In the genomic region with DNA sequence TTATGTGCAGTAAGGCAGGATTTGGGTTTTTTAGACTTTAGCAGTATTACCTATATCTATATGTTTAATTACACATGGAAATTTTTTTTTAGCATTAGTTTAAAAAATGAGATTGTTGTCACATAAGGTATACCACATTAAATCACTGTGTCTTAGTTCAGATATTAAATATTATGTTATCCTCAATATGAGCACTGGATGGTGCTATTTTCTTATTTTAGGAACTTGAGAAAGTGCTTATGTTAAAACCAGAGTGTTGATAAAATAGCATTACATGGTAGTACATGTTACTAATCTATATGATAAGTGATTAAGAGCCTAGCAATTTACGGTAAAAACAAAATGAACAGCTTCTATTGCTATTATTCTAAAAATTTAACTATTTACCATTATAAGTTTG, we compare ENCODE assay signal across 8 cellular contexts. TPM values are rescaled to one million over a fixed set of nuclear protein-coding genes. Genes with fewer than 3 reads are reported as not detected.
DNase-seq lines count a peak whose midpoint lies in the region; ATAC-seq and TF ChIP-seq lines count a peak whose summit lies in the region.

No MANE protein-coding gene starts in this region.

- H3K9me3 ChIP-seq in CD4-positive, CD25-positive, alpha-beta regulatory T cell (ENCODE audit: control insufficient read depth in 2 of 2, low read length in 2 of 2), result no peaks in the 10 kb centered on the region
- H3K9me3 ChIP-seq in ascending aorta (no peaks in the 10 kb centered on the region), lung (ENCODE audit: control insufficient read depth in 2 of 2, insufficient read depth in 1 of 2, low read length in 1 of 2) (no peaks in the 10 kb centered on the region)

- no peaks in the 10 kb centered on the region for H3K4me1 ChIP-seq in CD4-positive, CD25-positive, alpha-beta regulatory T cell (ENCODE audit: control insufficient read depth, insufficient read depth, low read length, poor library complexity, severe bottlenecking)
- no peaks in the 10 kb centered on the region for H3K4me1 ChIP-seq in ascending aorta
- no peaks in the 10 kb centered on the region for H3K4me1 ChIP-seq in lung (ENCODE audit: control insufficient read depth in 2 of 2, insufficient read depth in 2 of 2, low read length in 2 of 2)

- no peak overlapping the region for H3K27ac ChIP-seq in CD4-positive, CD25-positive, alpha-beta regulatory T cell (ENCODE audit: insufficient read depth, low read length, poor library complexity, severe bottlenecking)
- no peak overlapping the region for H3K27ac ChIP-seq in ascending aorta
- H3K27ac ChIP-seq in lung (ENCODE audit: low read depth in 1 of 2, low read length in 1 of 2), result no peak overlapping the region

- peaks cover 0 to 11% (median 5%) of the 10 kb centered on the region in 4 donors for H3K4me1 Mint-ChIP-seq in CD4-positive, CD25-positive, alpha-beta regulatory T cell
- H3K4me1 Mint-ChIP-seq in activated T-cell treated with anti-CD3 and anti-CD28 coated beads, Interleukin-2, amount 50 U/mL, for 4 hours (ENCODE audit: low read depth), result no peaks in the 10 kb centered on the region

- intact Hi-C loops in ascending aorta (cut with DNase I), result loop anchor here (10.0 kb wide), 1 partner anchor 619 kb away; no protein-coding TSS in a partner anchor

- peak in 2 of 3 donors; percentile 50 to 53 for DNase-seq in CD4-positive, CD25-positive, alpha-beta regulatory T cell
- DNase-seq in ascending aorta (ENCODE audit: low spot score in 2 of 2) (no peak), lung (ENCODE audit: low spot score) (no peak), Ammon's horn (ENCODE audit: low spot score) (no peak)
- no peak for DNase-seq in activated CD4-positive, CD25-positive, alpha-beta regulatory T cell (lab: John Stamatoyannopoulos, UW)
- no peak for DNase-seq in activated T-cell treated with anti-CD3 and anti-CD28 coated beads, Interleukin-2, amount 50 U/mL, for 4 hours

- 93 to 97% methylated on average over 1 of the region's 1 CpG for WGBS in lung, 2 donors

- no peaks in the 10 kb centered on the region for H3K27me3 Mint-ChIP-seq in CD4-positive, CD25-positive, alpha-beta regulatory T cell
- H3K27me3 Mint-ChIP-seq in activated T-cell treated with anti-CD3 and anti-CD28 coated beads, Interleukin-2, amount 50 U/mL, for 4 hours (ENCODE audit: low read depth), result no peaks in the 10 kb centered on the region

- H3K36me3 ChIP-seq in CD4-positive, CD25-positive, alpha-beta regulatory T cell (ENCODE audit: control insufficient read depth, insufficient read depth, low read length), result peaks cover 18% of the 10 kb centered on the region
- H3K36me3 ChIP-seq in ascending aorta (peaks cover 9 to 25% of the 10 kb centered on the region in 2 donors), lung (ENCODE audit: control insufficient read depth in 2 of 2, insufficient read depth in 2 of 2, low read length in 2 of 2) (peaks cover 5 to 10% of the 10 kb centered on the region in 2 donors)

- no peak overlapping the region for H3K4me3 Mint-ChIP-seq in CD4-positive, CD25-positive, alpha-beta regulatory T cell
- no peak overlapping the region for H3K4me3 Mint-ChIP-seq in activated T-cell treated with anti-CD3 and anti-CD28 coated beads, Interleukin-2, amount 50 U/mL, for 4 hours

- no peaks in the 10 kb centered on the region for H3K27me3 ChIP-seq in CD4-positive, CD25-positive, alpha-beta regulatory T cell (ENCODE audit: control insufficient read depth, insufficient read depth, low read length)
- no peaks in the 10 kb centered on the region for H3K27me3 ChIP-seq in ascending aorta
- H3K27me3 ChIP-seq in lung (ENCODE audit: control insufficient read depth, insufficient read depth), result no peaks in the 10 kb centered on the region

- H3K27ac Mint-ChIP-seq in CD4-positive, CD25-positive, alpha-beta regulatory T cell, result no peak overlapping the region

- peak; percentile 48; the same call in 1 of the 2 replicates for TF ChIP-seq CTCF in LNCAP (IDR thresholded peaks at IDR 0.05)
- TF ChIP-seq CTCF in ascending aorta (IDR thresholded peaks at IDR 0.05), result peak in 2 of 3 experiments; percentile 18 to 32
- peak; percentile 15 for TF ChIP-seq CTCF in lung (IDR thresholded peaks at IDR 0.05; ENCODE audit: control extremely low read depth, extremely low read depth)

- H3K4me3 ChIP-seq in CD4-positive, CD25-positive, alpha-beta regulatory T cell (ENCODE audit: low read depth, low read length), result no peak overlapping the region
- H3K4me3 ChIP-seq in ascending aorta (no peak overlapping the region), lung (no peak overlapping the region)

- no peak for ATAC-seq in CD4-positive, CD25-positive, alpha-beta regulatory T cell (ENCODE audit: low read depth in 2 of 2)
- ATAC-seq in lung (ENCODE audit: insufficient read depth, low FRiP score), result no peak
- ATAC-seq in activated T-cell treated with anti-CD3 and anti-CD28 coated beads, Interleukin-2, amount 50 U/mL, for 4 hours, result no peak
- no peak for ATAC-seq in HG03342 (IDR thresholded peaks at IDR 0.05; ENCODE audit: unreplicated experiment)

- peaks cover 31% of the 10 kb centered on the region for H3K36me3 Mint-ChIP-seq in CD4-positive, CD25-positive, alpha-beta regulatory T cell
- H3K36me3 Mint-ChIP-seq in activated T-cell treated with anti-CD3 and anti-CD28 coated beads, Interleukin-2, amount 50 U/mL, for 4 hours (ENCODE audit: insufficient read depth), result peaks cover 31% of the 10 kb centered on the region

- H3K9me3 Mint-ChIP-seq in CD4-positive, CD25-positive, alpha-beta regulatory T cell, result peaks cover 0 to 1% (median 0%) of the 10 kb centered on the region in 7 donors
- no peaks in the 10 kb centered on the region for H3K9me3 Mint-ChIP-seq in activated T-cell treated with anti-CD3 and anti-CD28 coated beads, Interleukin-2, amount 50 U/mL, for 4 hours

RNA-seq across cellular contexts. Expression of a gene that starts 28.8 kb away (rescaled TPM):
- total RNA-seq in CD4-positive, CD25-positive, alpha-beta regulatory T cell, result 40.0 TPM
- 10 to 100 TPM; 17.9 to 23.9 (median 20.8) TPM for polyA plus RNA-seq in CD4-positive, CD25-positive, alpha-beta regulatory T cell
- 14.6 TPM for total RNA-seq in ascending aorta
- total RNA-seq in lung, result 10 to 100 TPM; 29.5 to 45.6 TPM
- 10 to 100 TPM in 1 of 2 donors, 1 to 10 TPM in 1; 8.7 to 18.5 TPM for polyA plus RNA-seq in lung
- 10 to 100 TPM; 33.9 to 41.5 (median 37.5) TPM for total RNA-seq in activated T-cell treated with anti-CD3 and anti-CD28 coated beads, Interleukin-2, amount 50 U/mL, for 4 hours

RNA-seq across cellular contexts. Expression of a gene that starts 45.1 kb away (rescaled TPM):
- total RNA-seq in CD4-positive, CD25-positive, alpha-beta regulatory T cell, result 21.5 TPM
- 10 to 100 TPM; 31.7 to 37.3 (median 34.1) TPM for polyA plus RNA-seq in CD4-positive, CD25-positive, alpha-beta regulatory T cell
- total RNA-seq in ascending aorta, result 17.7 TPM
- total RNA-seq in lung, result 10 to 100 TPM; 14.5 to 19.2 TPM
- 1 to 10 TPM; 7.7 to 9.9 TPM for polyA plus RNA-seq in lung
- 10 to 100 TPM; 12.5 to 16.9 (median 13.9) TPM for total RNA-seq in activated T-cell treated with anti-CD3 and anti-CD28 coated beads, Interleukin-2, amount 50 U/mL, for 4 hours

RNA-seq across cellular contexts. Expression of a gene that starts 59.8 kb away (rescaled TPM):
- total RNA-seq in CD4-positive, CD25-positive, alpha-beta regulatory T cell, result 0.35 TPM
- polyA plus RNA-seq in CD4-positive, CD25-positive, alpha-beta regulatory T cell, result not detected
- total RNA-seq in ascending aorta (0.11 TPM), lung (10 to 100 TPM in 1 of 2 donors, 1 to 10 TPM in 1; 4.2 to 10.2 TPM)
- polyA plus RNA-seq in lung, result 1 to 10 TPM; 1.3 to 2.2 TPM
- under 1 TPM in 2 of 3 donors, not detected in 1; 0.08 to 0.10 TPM for total RNA-seq in activated T-cell treated with anti-CD3 and anti-CD28 coated beads, Interleukin-2, amount 50 U/mL, for 4 hours

Comparison
In these comparisons a context has a peak if more than half of its experiments do, and no peak if none do; other contexts are left out.
1. DNase-seq: peak in CD4-positive, CD25-positive, alpha-beta regulatory T cell (2 of 3); none in ascending aorta (0 of 2), lung (single experiment), Ammon's horn (single experiment), activated CD4-positive, CD25-positive, alpha-beta regulatory T cell (0 of 4) and activated T-cell treated with anti-CD3 and anti-CD28 coated beads, Interleukin-2, amount 50 U/mL, for 4 hours (single experiment).
2. Peak in every context shown above with its lines, with median percentiles within 50 percentile points of each other: CTCF ChIP-seq.